8 cellular contexts compared by ENCODE assay signal in the genomic region with DNA sequence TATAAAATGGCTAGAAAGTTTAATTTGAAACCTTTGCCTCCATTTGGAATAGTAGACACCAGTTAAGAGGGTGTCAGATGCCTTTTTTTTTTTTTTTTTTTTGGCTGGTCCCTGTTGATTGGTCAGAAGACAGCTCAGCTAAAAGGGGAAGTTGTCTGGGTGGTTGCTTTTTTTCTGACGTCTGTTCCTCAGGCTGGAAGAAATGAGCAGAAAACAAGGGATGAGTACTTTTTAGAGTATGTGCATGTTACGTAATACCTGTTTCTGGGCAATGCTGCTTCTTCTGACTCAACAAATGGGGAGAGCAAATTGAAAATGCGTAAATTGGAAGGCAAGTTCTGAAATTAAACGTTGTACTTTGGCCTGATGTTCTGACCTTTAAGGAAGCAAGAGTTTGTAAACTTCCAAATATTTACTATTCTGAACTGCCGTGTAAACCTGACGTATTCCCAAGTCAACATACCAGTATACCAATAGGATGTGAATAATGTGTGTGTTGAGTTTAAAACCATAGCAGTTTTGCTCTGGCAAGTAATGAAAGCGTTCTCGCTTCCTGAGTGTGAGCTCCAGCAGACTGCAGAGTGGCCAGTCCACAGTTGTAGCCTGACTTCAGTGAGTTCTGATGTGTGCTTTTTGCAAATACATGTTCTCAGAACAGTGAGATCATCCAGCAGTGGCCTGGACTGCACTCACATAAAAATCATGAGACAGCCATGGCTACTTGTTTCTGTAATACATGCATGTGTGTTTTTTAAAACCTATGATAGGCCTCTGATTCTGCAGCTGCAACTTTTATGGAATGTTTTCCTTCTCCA. TPM values are rescaled to one million over a fixed set of nuclear protein-coding genes. Genes with fewer than 3 reads are reported as not detected.
DNase-seq lines count a peak whose midpoint lies in the region; ATAC-seq and TF ChIP-seq lines count a peak whose summit lies in the region.

No MANE protein-coding gene starts in this region.

- TF ChIP-seq CTCF in OCI-LY7 (conservative IDR thresholded peaks at IDR 0.05; ENCODE audit: low read length) = no peak

- peak overlapping the region; percentile 90 to 98 (median 95) for H3K4me3 Mint-ChIP-seq in naive thymus-derived CD8-positive, alpha-beta T cell

- H3K4me3 ChIP-seq in OCI-LY7 (ENCODE audit: low read depth, low read length, poor library complexity, severe bottlenecking) = peak overlapping the region; percentile 89

- DNase-seq in OCI-LY7 (ENCODE audit: low spot score) = peak; percentile 63
- DNase-seq in dedifferentiated amniotic fluid mesenchymal stem cell (ENCODE audit: extremely low spot score) = peak; percentile 24
- no peak for DNase-seq in naive thymus-derived CD8-positive, alpha-beta T cell
- DNase-seq in HuH-7 (ENCODE audit: low spot score) = no peak
- DNase-seq in NCI-H748 (lab: John Stamatoyannopoulos, UW; ENCODE audit: unreplicated experiment) = no peak
- DNase-seq in NCI-H345 (lab: John Stamatoyannopoulos, UW) = no peak

- no peaks in the 10 kb centered on the region for H3K9me3 ChIP-seq in OCI-LY7 (ENCODE audit: low read length)

- no peak overlapping the region for H3K27ac ChIP-seq in OCI-LY7 (ENCODE audit: low read depth, low read length, poor library complexity, severe bottlenecking)

- H3K4me1 ChIP-seq in OCI-LY7 (ENCODE audit: insufficient read depth, low read length, poor library complexity, severe bottlenecking) = peaks cover 26% of the 10 kb centered on the region

- peaks cover 13 to 45% (median 29%) of the 10 kb centered on the region in 4 donors for H3K4me1 Mint-ChIP-seq in naive thymus-derived CD8-positive, alpha-beta T cell

- peaks cover 12% of the 10 kb centered on the region; the same call in 1 of the 2 replicates for H3K79me2 ChIP-seq in OCI-LY7 (ENCODE audit: insufficient read depth, low read depth, low read length)

- H3K9me2 ChIP-seq in OCI-LY7 (ENCODE audit: insufficient read depth, low read length) = no peaks in the 10 kb centered on the region

- peaks cover 12 to 33% (median 14%) of the 10 kb centered on the region in 3 donors for H3K36me3 Mint-ChIP-seq in naive thymus-derived CD8-positive, alpha-beta T cell

- intact Hi-C loops in OCI-LY7 (cut with micrococcal nuclease; ENCODE audit: unreplicated experiment) = no loop called here

- no peaks in the 10 kb centered on the region for H3K27me3 Mint-ChIP-seq in naive thymus-derived CD8-positive, alpha-beta T cell

- H3K4me2 ChIP-seq in OCI-LY7 (ENCODE audit: low read length) = peak overlapping the region; percentile 84

- ATAC-seq in naive thymus-derived CD8-positive, alpha-beta T cell = no peak
- no peak for ATAC-seq in HG02763 (IDR thresholded peaks at IDR 0.05; ENCODE audit: unreplicated experiment)

- CTCF ChIA-PET in OCI-LY7 (lab: Charles Lee; ENCODE audit: unreplicated experiment) = interaction anchor here (2.6 kb wide), 1 partner anchor 117 kb away, joined by 16 read pairs; no protein-coding TSS in a partner anchor

- peaks cover 17% of the 10 kb centered on the region for H3K36me3 ChIP-seq in OCI-LY7 (ENCODE audit: insufficient read depth, low read length)

- TSS peak; percentile 80 for BruUV-seq in OCI-LY7 (replicated peaks; lab: Mats Ljungman, UMichigan)

- peak overlapping the region; percentile 70; the same call in 1 of the 2 replicates for H2AFZ ChIP-seq in OCI-LY7 (ENCODE audit: low read length)

- H4K20me1 ChIP-seq in OCI-LY7 (ENCODE audit: insufficient read depth, low read length) = no peaks in the 10 kb centered on the region

- H3K9me3 Mint-ChIP-seq in naive thymus-derived CD8-positive, alpha-beta T cell = peaks cover 0 to 7% (median 0%) of the 10 kb centered on the region in 9 donors

- peak overlapping the region; percentile 90 to 99 (median 98) for H3K27ac Mint-ChIP-seq in naive thymus-derived CD8-positive, alpha-beta T cell

- TF ChIP-seq POLR2A in GM18526 (IDR thresholded peaks at IDR 0.05; ENCODE audit: extremely low read depth, insufficient read length) = peak; percentile 6

- POLR2A ChIA-PET in OCI-LY7 (lab: Charles Lee) = interaction anchor here (0.6 to 2.7 kb wide), 3 partner anchors 117 to 306 kb away, joined by 6 to 16 read pairs (median 13); no protein-coding TSS in a partner anchor
- POLR2A ChIA-PET in naive thymus-derived CD8-positive, alpha-beta T cell (lab: Charles Lee) = interaction anchor here (2.1 to 3.4 kb wide), 4 partner anchors 12 to 270 kb away, joined by 19 to 27 read pairs (median 20); partner anchors contain the start of genes ACOT9, APOO, CXorf58 and EIF2S3

RNA-seq across cellular contexts. Expression of gene SAT1, which starts 1.7 kb away (rescaled TPM):
- 46.9 and 75.9 TPM in 2 replicates for total RNA-seq in OCI-LY7 (2014; rRNA removed; shearing (Covaris generic))
- 50.7 and 56.8 TPM in 2 replicates for total RNA-seq in OCI-LY7 (2022)
- total RNA-seq in naive thymus-derived CD8-positive, alpha-beta T cell = 100 to 1,000 TPM; 116 to 121 TPM
- 10 to 100 TPM; 50.1 to 91.0 (median 83.3) TPM for polyA plus RNA-seq in naive thymus-derived CD8-positive, alpha-beta T cell

RNA-seq across cellular contexts. Expression of gene ACOT9, which starts 41.6 kb away (rescaled TPM):
- total RNA-seq in OCI-LY7 (2014; rRNA removed; shearing (Covaris generic)) = 9.0 and 10.6 TPM in 2 replicates
- total RNA-seq in OCI-LY7 (2022) = 1.9 and 2.1 TPM in 2 replicates
- total RNA-seq in naive thymus-derived CD8-positive, alpha-beta T cell = 10 to 100 TPM; 14.4 to 14.8 TPM
- polyA plus RNA-seq in naive thymus-derived CD8-positive, alpha-beta T cell = 10 to 100 TPM in 1 of 3 donors, 1 to 10 TPM in 2; 5.9 to 13.0 (median 7.5) TPM

Comparison
In these comparisons a context has a peak if more than half of its experiments do, and no peak if none do; other contexts are left out.
1. DNase-seq: peak in OCI-LY7 (single experiment) and dedifferentiated amniotic fluid mesenchymal stem cell (single experiment); none in naive thymus-derived CD8-positive, alpha-beta T cell (0 of 10), HuH-7 (single experiment), NCI-H748 (single experiment) and NCI-H345 (single experiment).